ENCODE assay signal across 1 cellular context in genomic region chr17:3542410-3543088, GRCh38.
TF ChIP-seq lines count a peak whose summit lies in the region.

No MANE protein-coding gene starts in this region.

TF ChIP-seq in HepG2, 621 proteins besides CTCF, POLR2A, EP300 and RAD21 (continued from another document):
- TF ChIP-seq ZNF512B (CRISPR knock-in tag; IDR thresholded peaks at IDR 0.05; ENCODE audit: borderline replicate concordance) (no peak), ZBTB46 (CRISPR knock-in tag; IDR thresholded peaks at IDR 0.05; ENCODE audit: borderline replicate concordance) (no peak), KLF12 (CRISPR knock-in tag; IDR thresholded peaks at IDR 0.05; ENCODE audit: borderline replicate concordance) (no peak), TEAD3 (CRISPR knock-in tag; optimal IDR thresholded peaks at IDR 0.05; ENCODE audit: borderline replicate concordance) (no peak), ZFX (CRISPR knock-in tag; IDR thresholded peaks at IDR 0.05; ENCODE audit: low read depth) (peak; percentile 65), ZNF687 (CRISPR knock-in tag; IDR thresholded peaks at IDR 0.05) (peak; percentile 36; the same call in 1 of the 2 replicates), SALL1 (CRISPR knock-in tag; IDR thresholded peaks at IDR 0.05) (0 out of 2 replicates have a peak, but pooled peaks have one; percentile 10), KDM5B (CRISPR knock-in tag; IDR thresholded peaks at IDR 0.05; ENCODE audit: borderline replicate concordance) (0 out of 2 replicates have a peak, but pooled peaks have one; percentile 54), ARID5B (CRISPR knock-in tag; IDR thresholded peaks at IDR 0.05) (0 out of 2 replicates have a peak, but pooled peaks have one; percentile 11), MAX (IDR thresholded peaks at IDR 0.05) (0 out of 2 replicates have a peak, but pooled peaks have one; percentile 17), STAG1 (CRISPR knock-in tag; IDR thresholded peaks at IDR 0.05) (peak; percentile 20; the same call in 1 of the 2 replicates), ZFP62 (CRISPR knock-in tag; IDR thresholded peaks at IDR 0.05) (no peak), ZNF782 (CRISPR knock-in tag; IDR thresholded peaks at IDR 0.05; ENCODE audit: borderline replicate concordance) (peak; percentile 36; the same call in 1 of the 2 replicates)
